Comparison of ENCODE assay signal across 14 cellular contexts in the genomic region with DNA sequence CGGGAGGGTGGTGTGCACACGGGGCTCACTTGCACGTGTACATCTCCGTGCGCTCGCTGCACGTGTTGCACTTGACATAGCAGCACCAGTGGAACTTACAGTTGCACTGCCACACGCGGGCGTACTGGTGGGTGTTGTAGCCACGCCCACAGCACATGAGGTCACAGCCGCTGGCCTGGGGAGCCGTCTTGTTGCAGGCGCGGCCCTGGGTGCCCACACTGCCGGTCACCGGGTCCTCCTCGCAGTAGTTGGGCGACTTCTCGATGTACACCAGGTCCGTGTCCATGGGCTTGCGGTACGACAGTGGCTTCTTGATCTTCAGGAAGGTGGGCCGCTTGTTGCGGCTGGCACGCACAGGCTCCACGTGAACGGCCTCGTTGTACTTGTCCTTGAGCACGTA.
DNase-seq lines count a peak whose midpoint lies in the region; ATAC-seq and TF ChIP-seq lines count a peak whose summit lies in the region.
"Had no signal": no experiment of that assay in that cellular context is flagged by ENCODE, and none has a peak within 500 bp of the region (broad histone marks: within the 10 kb centered on the region; RNA-seq: fewer than 3 reads in every experiment).

No MANE protein-coding gene starts in this region.

- no peaks in the 10 kb centered on the region for H3K79me1 ChIP-seq in mesenchymal stem cell (replicated peaks; ENCODE audit: low read length, poor library complexity, severe bottlenecking)

- H3K18ac ChIP-seq in mesenchymal stem cell (ENCODE audit: low read depth in 1 of 2, low read length in 2 of 2), result no peak overlapping the region

- no peak for TF ChIP-seq CTCF in GM23338 (conservative IDR thresholded peaks at IDR 0.05; ENCODE audit: low read depth in 2 of 2)
- TF ChIP-seq CTCF in testis (IDR thresholded peaks at IDR 0.05), result no peak

- H3K79me2 ChIP-seq in GM23338 (replicated peaks; ENCODE audit: insufficient read depth), result no peaks in the 10 kb centered on the region

- H3K4me3 ChIP-seq in GM23338 (no peak overlapping the region), mesenchymal stem cell (ENCODE audit: insufficient read depth in 1 of 2, low read depth in 1 of 2, low read length in 2 of 2) (no peak overlapping the region), testis (peak overlapping the region in 1 of 2 donors; percentile 17)

- H3K4me3 Mint-ChIP-seq in GM23338, result no peak overlapping the region
- H3K4me3 Mint-ChIP-seq: CD4-positive, alpha-beta memory T cell; IgD-negative memory B cell had no signal

- H2AFZ ChIP-seq in GM23338, result no peak overlapping the region
- no peak overlapping the region for H2AFZ ChIP-seq in mesenchymal stem cell (ENCODE audit: low read depth, low read length)

- no peak overlapping the region for H3K4ac ChIP-seq in mesenchymal stem cell (ENCODE audit: low read depth in 1 of 2, low read length in 2 of 2)

- 83% methylated on average over 30 of the region's 30 CpGs for WGBS in mesenchymal stem cell
- 61 to 62% methylated on average over 21 to 29 of the region's 30 CpGs for WGBS in testis, 2 donors

- no peaks in the 10 kb centered on the region for H3K4me1 Mint-ChIP-seq in GM23338
- H3K4me1 Mint-ChIP-seq: IgD-negative memory B cell had no signal

- POLR2A ChIA-PET in HEK293T (lab: Yijun Ruan, JAX), result no interaction called here

- H2BK120ac ChIP-seq in mesenchymal stem cell (ENCODE audit: low read depth, low read length), result no peak overlapping the region

- no peaks in the 10 kb centered on the region for H3F3A ChIP-seq in GM23338 (replicated peaks; ENCODE audit: low read depth)

- CTCF ChIA-PET in HEK293T (lab: Yijun Ruan, JAX), result no interaction called here

- H3K27me3 Mint-ChIP-seq in GM23338 (ENCODE audit: insufficient read depth, low read depth, poor library complexity), result peaks cover 5% of the 10 kb centered on the region
- H3K27me3 Mint-ChIP-seq: CD4-positive, alpha-beta memory T cell had no signal

- no peaks in the 10 kb centered on the region for H3K9me2 ChIP-seq in GM23338 (ENCODE audit: insufficient read depth)

- no peak overlapping the region for H3K14ac ChIP-seq in mesenchymal stem cell (ENCODE audit: low read length in 2 of 2)

- H3K9ac ChIP-seq in mesenchymal stem cell (ENCODE audit: low read length), result no peak overlapping the region

- no peak overlapping the region for H2AK5ac ChIP-seq in mesenchymal stem cell (ENCODE audit: low read length, severe bottlenecking)

- H3K27ac Mint-ChIP-seq in GM23338, result no peak overlapping the region
- H3K27ac Mint-ChIP-seq: CD4-positive, alpha-beta memory T cell; IgD-negative memory B cell had no signal

- no peak overlapping the region for H2BK15ac ChIP-seq in mesenchymal stem cell (ENCODE audit: low read depth, poor library complexity, severe bottlenecking)

- TF ChIP-seq POLR2A in testis (IDR thresholded peaks at IDR 0.05) (no peak), GM18505 (IDR thresholded peaks at IDR 0.05; ENCODE audit: borderline replicate concordance, extremely low read depth, insufficient read depth, insufficient read length) (no peak)

- no peaks in the 10 kb centered on the region for H3K36me3 ChIP-seq in GM23338 (ENCODE audit: insufficient read depth)
- H3K36me3 ChIP-seq in mesenchymal stem cell (ENCODE audit: control insufficient read depth in 1 of 2, insufficient read depth in 2 of 2, low read depth in 1 of 2, low read length in 2 of 2), result no peaks in the 10 kb centered on the region
- no peaks in the 10 kb centered on the region for H3K36me3 ChIP-seq in testis (ENCODE audit: low read depth, missing control alignments)
- H3K36me3 ChIP-seq: BE2C had no signal

- peaks cover 21% of the 10 kb centered on the region for H3K36me3 Mint-ChIP-seq in GM23338 (ENCODE audit: low read depth)
- H3K36me3 Mint-ChIP-seq: IgD-negative memory B cell had no signal

- H3K9me3 Mint-ChIP-seq in GM23338, result peaks cover 12% of the 10 kb centered on the region; the same call in 2 of the 3 replicates

- DNase-seq in GM23338 (ENCODE audit: low spot score) (peak; percentile 14), RPMI8226 (peak; percentile 10), mesenchymal stem cell (no peak), testis (peak; percentile 24), sciatic nerve (ENCODE audit: low spot score) (no peak), HEK293T (ENCODE audit: extremely low spot score) (no peak)
- DNase-seq: BE2C; CD4-positive, alpha-beta memory T cell; DMS79; GDM1 had no signal

- peak overlapping the region; percentile 35 for H4K91ac ChIP-seq in mesenchymal stem cell (ENCODE audit: low read length)

- no peaks in the 10 kb centered on the region for H4K20me1 ChIP-seq in GM23338 (replicated peaks; ENCODE audit: insufficient read depth)

- H3K4me1 ChIP-seq in GM23338 (ENCODE audit: insufficient read depth) (no peaks in the 10 kb centered on the region), mesenchymal stem cell (ENCODE audit: control insufficient read depth, insufficient read depth, low read depth, low read length) (no peaks in the 10 kb centered on the region), testis (no peaks in the 10 kb centered on the region)
- H3K4me1 ChIP-seq: BE2C had no signal

- intact Hi-C loops in testis (cut with DNase I; ENCODE audit: low total_unique reads) (no loop called here), sciatic nerve (cut with DNase I) (no loop called here)

- H3K27ac ChIP-seq in GM23338 (ENCODE audit: low read depth) (no peak overlapping the region), mesenchymal stem cell (ENCODE audit: low read length, poor library complexity, severe bottlenecking) (no peak overlapping the region), testis (no peak overlapping the region)
- H3K27ac ChIP-seq: C4-2B had no signal

- H3K27me3 ChIP-seq in GM23338 (ENCODE audit: insufficient read depth), result no peaks in the 10 kb centered on the region
- no peaks in the 10 kb centered on the region for H3K27me3 ChIP-seq in mesenchymal stem cell (ENCODE audit: control insufficient read depth in 1 of 2, insufficient read depth in 1 of 2, low read length in 2 of 2)
- no peaks in the 10 kb centered on the region for H3K27me3 ChIP-seq in testis
- H3K27me3 ChIP-seq: BE2C had no signal

- no peak overlapping the region for H2BK5ac ChIP-seq in mesenchymal stem cell (ENCODE audit: low read depth, low read length, poor library complexity, severe bottlenecking)

- H2BK12ac ChIP-seq in mesenchymal stem cell (ENCODE audit: low read length in 2 of 2), result no peak overlapping the region

- H4K8ac ChIP-seq in mesenchymal stem cell (ENCODE audit: low read length), result no peak overlapping the region

- peak; percentile 46; the same call in 2 of the 3 replicates for ATAC-seq in GM23338
- ATAC-seq in sciatic nerve, result no peak
- ATAC-seq in GM18505 (IDR thresholded peaks at IDR 0.05; ENCODE audit: unreplicated experiment), result no peak
- ATAC-seq: HCT116 had no signal

- H3K23ac ChIP-seq in mesenchymal stem cell (ENCODE audit: low read length in 2 of 2), result no peak overlapping the region

- H3K9me3 ChIP-seq in mesenchymal stem cell (ENCODE audit: control insufficient read depth, low read length) (peaks cover 49% of the 10 kb centered on the region), testis (no peaks in the 10 kb centered on the region)
- H3K9me3 ChIP-seq: BE2C had no signal

- H3K4me2 ChIP-seq in GM23338 (no peak overlapping the region), mesenchymal stem cell (ENCODE audit: low read length, poor library complexity, severe bottlenecking) (no peak overlapping the region)

TF ChIP-seq in GM23338, 12 proteins besides CTCF, POLR2A, EP300 and RAD21 (continues in another document):
- TF ChIP-seq ETS1 (IDR thresholded peaks at IDR 0.05), result no peak

TF ChIP-seq in HEK293T, 16 proteins besides CTCF, POLR2A, EP300 and RAD21:
- TF ChIP-seq FOXA1 (IDR thresholded peaks at IDR 0.05) (no peak), FOXK2 (IDR thresholded peaks at IDR 0.05) (no peak), ZNF384 (IDR thresholded peaks at IDR 0.05) (no peak), ELF4 (IDR thresholded peaks at IDR 0.05) (no peak), NFRKB (IDR thresholded peaks at IDR 0.05) (no peak)
- TF ChIP-seq, protein P1, sequence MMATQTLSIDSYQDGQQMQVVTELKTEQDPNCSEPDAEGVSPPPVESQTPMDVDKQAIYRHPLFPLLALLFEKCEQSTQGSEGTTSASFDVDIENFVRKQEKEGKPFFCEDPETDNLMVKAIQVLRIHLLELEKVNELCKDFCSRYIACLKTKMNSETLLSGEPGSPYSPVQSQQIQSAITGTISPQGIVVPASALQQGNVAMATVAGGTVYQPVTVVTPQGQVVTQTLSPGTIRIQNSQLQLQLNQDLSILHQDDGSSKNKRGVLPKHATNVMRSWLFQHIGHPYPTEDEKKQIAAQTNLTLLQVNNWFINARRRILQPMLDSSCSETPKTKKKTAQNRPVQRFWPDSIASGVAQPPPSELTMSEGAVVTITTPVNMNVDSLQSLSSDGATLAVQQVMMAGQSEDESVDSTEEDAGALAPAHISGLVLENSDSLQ (IDR thresholded peaks at IDR 0.05), result no peak
TF ChIP-seq in HEK293T: peak in this region for 0.

Comparison
In these comparisons a context has a peak if more than half of its experiments do, and no peak if none do; other contexts are left out.
1. DNase-seq: peak in GM23338 (single experiment), RPMI8226 (single experiment) and testis (single experiment); none in mesenchymal stem cell (single experiment), sciatic nerve (single experiment) and HEK293T (single experiment).